Comparison of ENCODE assay signal across 16 cellular contexts in the genomic region with DNA sequence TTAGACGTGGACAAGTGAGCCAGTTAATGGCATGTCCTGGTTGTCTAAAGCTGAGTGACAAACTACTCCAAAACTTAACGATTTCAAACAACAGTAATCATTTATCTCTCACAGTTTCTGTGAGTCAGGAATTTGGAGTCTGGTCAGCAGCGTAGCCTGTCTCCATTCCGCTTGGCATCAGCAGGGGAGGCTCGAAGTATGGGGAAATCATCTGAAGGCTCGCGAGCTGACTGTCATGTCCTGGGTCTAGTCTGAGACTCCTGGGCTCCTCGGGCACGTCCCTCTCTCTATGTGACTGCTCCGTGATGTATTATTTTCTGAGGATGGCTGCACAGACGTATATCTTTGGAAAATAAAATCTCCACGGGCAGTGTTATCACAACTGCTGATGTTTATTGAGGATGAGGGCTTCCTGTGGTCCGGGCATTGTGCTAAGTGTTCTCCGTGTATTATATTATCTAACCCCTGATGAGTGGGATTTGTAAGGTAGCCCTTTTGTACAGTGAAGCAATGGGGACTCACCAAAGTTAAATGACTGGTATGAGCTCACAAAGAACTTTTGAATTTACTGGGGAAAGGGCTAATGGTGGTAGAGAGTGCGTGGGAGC. TPM values are rescaled to one million over a fixed set of nuclear protein-coding genes. Genes with fewer than 3 reads are reported as not detected.
DNase-seq lines count a peak whose midpoint lies in the region; ATAC-seq and TF ChIP-seq lines count a peak whose summit lies in the region.
"Had no signal": no experiment of that assay in that cellular context is flagged by ENCODE, and none has a peak within 500 bp of the region (broad histone marks: within the 10 kb centered on the region; RNA-seq: fewer than 3 reads in every experiment).

No MANE protein-coding gene starts in this region.

- H3K27me3 Mint-ChIP-seq in CD4-positive, alpha-beta T cell, result no peaks in the 10 kb centered on the region
- H3K27me3 Mint-ChIP-seq in mesothelial cell of epicardium (ENCODE audit: low read depth) (no peaks in the 10 kb centered on the region), osteocyte (ENCODE audit: unreplicated experiment) (no peaks in the 10 kb centered on the region)
- H3K27me3 Mint-ChIP-seq: stimulated activated naive CD8-positive, alpha-beta T cell treated with anti-CD3 and anti-CD28 coated beads, Interleukin-15, amount 100 ng/mL, for 72 hours had no signal

- peaks cover 86% of the 10 kb centered on the region for H3K4me1 Mint-ChIP-seq in CD4-positive, alpha-beta T cell (ENCODE audit: low read depth)
- H3K4me1 Mint-ChIP-seq in mesothelial cell of epicardium (peaks cover 7% of the 10 kb centered on the region), osteocyte (ENCODE audit: unreplicated experiment) (peaks cover 31% of the 10 kb centered on the region)

- no peak overlapping the region for H3K4me3 ChIP-seq in coronary artery
- H3K4me3 ChIP-seq: esophagus squamous epithelium, ovary had no signal

- H3K27ac Mint-ChIP-seq in CD4-positive, alpha-beta T cell, result peak overlapping the region; percentile 31
- H3K27ac Mint-ChIP-seq in mesothelial cell of epicardium, result peak overlapping the region; percentile 21
- no peak overlapping the region for H3K27ac Mint-ChIP-seq in osteocyte (ENCODE audit: unreplicated experiment)

- POLR2A ChIA-PET in CD4-positive, alpha-beta T cell (lab: Charles Lee), result no interaction called here

- no peak overlapping the region for H3K4me3 Mint-ChIP-seq in CD4-positive, alpha-beta T cell
- no peak overlapping the region for H3K4me3 Mint-ChIP-seq in mesothelial cell of epicardium
- H3K4me3 Mint-ChIP-seq in osteocyte (ENCODE audit: unreplicated experiment), result no peak overlapping the region
- H3K4me3 Mint-ChIP-seq: stimulated activated naive CD8-positive, alpha-beta T cell treated with anti-CD3 and anti-CD28 coated beads, Interleukin-15, amount 100 ng/mL, for 72 hours had no signal

- H3K9me3 Mint-ChIP-seq in CD4-positive, alpha-beta T cell, result peaks cover 3% of the 10 kb centered on the region
- H3K9me3 Mint-ChIP-seq in mesothelial cell of epicardium (no peaks in the 10 kb centered on the region), osteocyte (ENCODE audit: unreplicated experiment) (peaks cover 4% of the 10 kb centered on the region)

- CTCF ChIA-PET in CD4-positive, alpha-beta T cell (lab: Charles Lee), result no interaction called here

- H3K9me3 ChIP-seq in CD4-positive, alpha-beta T cell (ENCODE audit: control insufficient read depth, low read length), result no peaks in the 10 kb centered on the region
- H3K9me3 ChIP-seq: esophagus squamous epithelium, ovary had no signal

- no peak for ATAC-seq in CD4-positive, alpha-beta T cell (ENCODE audit: poor library complexity)
- ATAC-seq in HG02840 (IDR thresholded peaks at IDR 0.05; ENCODE audit: low FRiP score, unreplicated experiment), result no peak
- ATAC-seq: HepG2; stimulated activated naive CD8-positive, alpha-beta T cell treated with anti-CD3 and anti-CD28 coated beads, Interleukin-15, amount 100 ng/mL, for 72 hours had no signal

- DNase-seq in CD4-positive, alpha-beta T cell, result no peak
- DNase-seq in NCI-H226, result peak; percentile 20
- no peak for DNase-seq in coronary artery (ENCODE audit: low spot score)
- no peak for DNase-seq in mesothelial cell of epicardium (ENCODE audit: low spot score in 2 of 2, unreplicated experiment in 2 of 2)
- DNase-seq in NCI-H1105 (lab: John Stamatoyannopoulos, UW), result no peak
- no peak for DNase-seq in NOMO-1 (lab: John Stamatoyannopoulos, UW; ENCODE audit: unreplicated experiment in 2 of 2)
- DNase-seq in osteocyte (ENCODE audit: extremely low spot score, unreplicated experiment), result no peak
- DNase-seq: activated CD8-positive, alpha-beta memory T cell treated with anti-CD3 and anti-CD28 coated beads, Interleukin-2, amount 50 U/mL, for 48 hours; esophagus squamous epithelium; kidney glomerular epithelial cell; NCI-H2081; ovary; stimulated activated naive CD8-positive, alpha-beta T cell treated with anti-CD3 and anti-CD28 coated beads, Interleukin-15, amount 100 ng/mL, for 72 hours; T1000 had no signal

- no peak overlapping the region for H3K27ac ChIP-seq in CD4-positive, alpha-beta T cell (ENCODE audit: low read depth, low read length)
- peak overlapping the region; percentile 24 for H3K27ac ChIP-seq in coronary artery
- H3K27ac ChIP-seq: ovary had no signal

- no peak for TF ChIP-seq CTCF in CD4-positive, alpha-beta T cell (IDR thresholded peaks at IDR 0.05)
- TF ChIP-seq CTCF in coronary artery (IDR thresholded peaks at IDR 0.05) (no peak), mesothelial cell of epicardium (IDR thresholded peaks at IDR 0.05; ENCODE audit: unreplicated experiment) (no peak), osteocyte (IDR thresholded peaks at IDR 0.05) (no peak)

- intact Hi-C loops in CD4-positive, alpha-beta T cell (cut with DNase I, micrococcal nuclease), result no loop called here

- no peaks in the 10 kb centered on the region for H3K27me3 ChIP-seq in CD4-positive, alpha-beta T cell (ENCODE audit: control insufficient read depth, insufficient read depth, low read length)
- H3K27me3 ChIP-seq: esophagus squamous epithelium, ovary had no signal

- no peaks in the 10 kb centered on the region for H3K36me3 Mint-ChIP-seq in CD4-positive, alpha-beta T cell (ENCODE audit: low read depth)
- H3K36me3 Mint-ChIP-seq in mesothelial cell of epicardium (no peaks in the 10 kb centered on the region), osteocyte (ENCODE audit: unreplicated experiment) (peaks cover 5% of the 10 kb centered on the region)

RNA-seq across cellular contexts. Expression of a gene that starts 23.3 kb away (rescaled TPM):
- total RNA-seq in CD4-positive, alpha-beta T cell, result 10 to 100 TPM; 57.7 to 58.4 TPM
- 11.4 to 13.6 TPM (median 11.6 TPM) in 3 replicates for total RNA-seq in mesothelial cell of epicardium
- total RNA-seq in osteocyte, result 27.8 and 31.2 TPM in 2 replicates
